15 cellular contexts compared by ENCODE assay signal in the genomic region with DNA sequence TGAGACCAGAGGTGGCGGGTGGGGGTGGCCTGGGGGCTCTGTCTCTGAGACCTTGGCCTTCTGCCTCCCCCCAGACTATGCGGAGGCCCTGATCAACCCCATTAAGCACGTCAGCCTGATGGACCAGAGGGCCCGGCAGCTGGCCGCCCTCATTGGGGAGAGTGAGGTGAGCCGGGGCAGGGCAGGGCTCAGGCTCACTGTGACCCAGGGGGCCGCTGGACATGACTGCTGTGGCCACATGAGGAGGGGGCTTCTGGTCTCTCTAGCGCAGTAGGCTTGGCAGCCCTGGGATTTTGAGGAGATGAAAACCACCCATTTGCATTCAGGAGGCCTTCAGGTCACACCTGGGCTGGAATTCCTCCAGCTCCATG.
"Had no signal": no experiment of that assay in that cellular context is flagged by ENCODE, and none has a peak within 500 bp of the region (broad histone marks: within the 10 kb centered on the region; RNA-seq: fewer than 3 reads in every experiment).

No MANE protein-coding gene starts in this region.

- H3K27me3 Mint-ChIP-seq: activated naive CD4-positive, alpha-beta T cell treated with anti-CD3 and anti-CD28 coated beads, Interleukin-2, amount 50 U/mL, for 24 hours; central memory CD8-positive, alpha-beta T cell; T-cell had no signal

- H3K27ac ChIP-seq: heart left ventricle, WERI-Rb-1 had no signal

- H3K4me3 Mint-ChIP-seq: activated naive CD4-positive, alpha-beta T cell treated with anti-CD3 and anti-CD28 coated beads, Interleukin-2, amount 50 U/mL, for 24 hours; central memory CD8-positive, alpha-beta T cell; nephron; T-cell; T-helper 2 cell treated with Interferon-gamma antibody and Interleukin-4, amounts not matched to agents 5 μg/mL and 100 μg/mL, for 36 hours had no signal

- H3K9me3 Mint-ChIP-seq: activated naive CD4-positive, alpha-beta T cell treated with anti-CD3 and anti-CD28 coated beads, Interleukin-2, amount 50 U/mL, for 24 hours; central memory CD8-positive, alpha-beta T cell; nephron; T-cell; T-helper 2 cell treated with Interferon-gamma antibody and Interleukin-4, amounts not matched to agents 5 μg/mL and 100 μg/mL, for 36 hours had no signal

- ATAC-seq: heart left ventricle; left cardiac atrium; stimulated activated naive CD8-positive, alpha-beta T cell treated with anti-CD3 and anti-CD28 coated beads, Interleukin-15, Interleukin-2, amounts not matched to agents 100 U/mL and 50 U/mL, for 24 hours; T-cell had no signal

- H3K4me3 ChIP-seq: dorsolateral prefrontal cortex, heart left ventricle had no signal

- H3K27ac Mint-ChIP-seq: activated naive CD4-positive, alpha-beta T cell treated with anti-CD3 and anti-CD28 coated beads, Interleukin-2, amount 50 U/mL, for 24 hours; T-cell; T-helper 2 cell treated with Interferon-gamma antibody and Interleukin-4, amounts not matched to agents 5 μg/mL and 100 μg/mL, for 36 hours had no signal

- H3K9me3 ChIP-seq: heart left ventricle had no signal

- H3K36me3 Mint-ChIP-seq: activated naive CD4-positive, alpha-beta T cell treated with anti-CD3 and anti-CD28 coated beads, Interleukin-2, amount 50 U/mL, for 24 hours had no signal

- H3K27me3 ChIP-seq: dorsolateral prefrontal cortex, heart left ventricle had no signal

- DNase-seq: activated CD4-positive, CD25-positive, alpha-beta regulatory T cell treated with anti-CD3 and anti-CD28 coated beads, Interleukin-2, amount 50 U/mL, for 72 hours; activated gamma-delta T cell treated with Interleukin-2 at 50 U/mL for 16 hours; activated T-cell treated with anti-CD3 and anti-CD28 coated beads, Interleukin-2, amount 50 U/mL, for 1 hour; anterior cingulate cortex; dorsolateral prefrontal cortex; heart left ventricle; left cardiac atrium; stimulated activated CD4-positive, alpha-beta T cell treated with anti-CD3 and anti-CD28 coated beads, Interleukin-4, amount 100 ng/mL, for 24 hours; stimulated activated naive CD8-positive, alpha-beta T cell treated with anti-CD3 and anti-CD28 coated beads, Interleukin-15, Interleukin-2, amounts not matched to agents 100 U/mL and 50 U/mL, for 24 hours; T-cell; WERI-Rb-1 had no signal
